Comparison of ENCODE assay signal across 19 cellular contexts in genomic region chr5:97553829-97554452, GRCh38.
A peak's percentile ranks its signal among the peaks of the same experiment; 100 is the strongest.
DNase-seq lines count a peak whose midpoint lies in the region; ATAC-seq, FAIRE-seq and TF ChIP-seq lines count a peak whose summit lies in the region.
"Had no signal": no experiment of that assay in that cellular context is flagged by ENCODE, and none has a peak within 500 bp of the region (broad histone marks: within the 10 kb centered on the region; RNA-seq: fewer than 3 reads in every experiment).

No MANE protein-coding gene starts in this region.

- H3K79me2 ChIP-seq in fibroblast of lung (ENCODE audit: control insufficient read depth, insufficient read depth, low read length) (no peaks in the 10 kb centered on the region), Karpas-422 (ENCODE audit: low read length) (no peaks in the 10 kb centered on the region)

- FAIRE-seq in H54 (lab: Jason Lieb, UNC): peak; percentile 83
- FAIRE-seq: A204.1 had no signal

- H3K4me2 ChIP-seq in fibroblast of lung (ENCODE audit: extremely low read depth, insufficient read depth, low read length) (no peak overlapping the region), Karpas-422 (ENCODE audit: low read depth, low read length, poor library complexity, severe bottlenecking) (no peak overlapping the region)
- H3K4me2 ChIP-seq: PC-9 had no signal

- H3K4me1 ChIP-seq in RWPE2 (ENCODE audit: insufficient read depth, poor library complexity, severe bottlenecking) (peaks cover 26% of the 10 kb centered on the region), fibroblast of lung (ENCODE audit: control insufficient read depth, extremely low read depth, insufficient read depth, low read length) (peaks cover 14% of the 10 kb centered on the region), thyroid gland (no peaks in the 10 kb centered on the region), Karpas-422 (ENCODE audit: low read length) (no peaks in the 10 kb centered on the region)
- H3K4me1 ChIP-seq in CD8-positive, alpha-beta memory T cell (ENCODE audit: insufficient read depth, low read length): peaks cover 4% of the 10 kb centered on the region
- H3K4me1 ChIP-seq: SJSA1 had no signal

- H3K27me3 ChIP-seq in RWPE2 (ENCODE audit: insufficient read depth, poor library complexity, severe bottlenecking) (no peaks in the 10 kb centered on the region), fibroblast of lung (ENCODE audit: control insufficient read depth, insufficient read depth, low read length) (no peaks in the 10 kb centered on the region), thyroid gland (no peaks in the 10 kb centered on the region), Karpas-422 (ENCODE audit: low read length) (no peaks in the 10 kb centered on the region)
- H3K27me3 ChIP-seq in CD8-positive, alpha-beta memory T cell (ENCODE audit: insufficient read depth, low read length, poor library complexity, severe bottlenecking): no peaks in the 10 kb centered on the region

- H3K27ac ChIP-seq in RWPE2 (ENCODE audit: poor library complexity, severe bottlenecking) (peak overlapping the region; percentile 48), fibroblast of lung (ENCODE audit: insufficient read depth, low read length) (no peak overlapping the region), thyroid gland (no peak overlapping the region), Karpas-422 (ENCODE audit: low read length) (no peak overlapping the region)
- no peak overlapping the region for H3K27ac ChIP-seq in CD8-positive, alpha-beta memory T cell (ENCODE audit: low read depth, low read length)
- H3K27ac ChIP-seq: C4-2B, PC-9, SJSA1 had no signal

- no peaks in the 10 kb centered on the region for H3K9me3 ChIP-seq in RWPE2 (ENCODE audit: severe bottlenecking)
- no peaks in the 10 kb centered on the region for H3K9me3 ChIP-seq in fibroblast of lung (ENCODE audit: control insufficient read depth, insufficient read depth, low read depth, low read length)
- no peaks in the 10 kb centered on the region for H3K9me3 ChIP-seq in thyroid gland
- no peaks in the 10 kb centered on the region for H3K9me3 ChIP-seq in Karpas-422 (ENCODE audit: low read length)
- H3K9me3 ChIP-seq in CD8-positive, alpha-beta memory T cell (ENCODE audit: low read length): no peaks in the 10 kb centered on the region
- H3K9me3 ChIP-seq: SJSA1 had no signal

- no peaks in the 10 kb centered on the region for H4K20me1 ChIP-seq in fibroblast of lung (ENCODE audit: control insufficient read depth, extremely low read depth, insufficient read depth, low read length)
- no peaks in the 10 kb centered on the region for H4K20me1 ChIP-seq in Karpas-422 (ENCODE audit: insufficient read depth, low read depth, low read length)

- peaks cover 0 to 1% of the 10 kb centered on the region in 2 donors for H3K27me3 Mint-ChIP-seq in CD8-positive, alpha-beta memory T cell

- POLR2A ChIA-PET in CD8-positive, alpha-beta memory T cell (lab: Charles Lee): no interaction called here

- H3K9ac ChIP-seq in fibroblast of lung (ENCODE audit: insufficient read depth, low read length) (no peak overlapping the region), Karpas-422 (ENCODE audit: low read length) (no peak overlapping the region)

- H3K9me3 Mint-ChIP-seq in CD8-positive, alpha-beta memory T cell: peaks cover 0 to 5% (median 0%) of the 10 kb centered on the region in 5 donors

- no peaks in the 10 kb centered on the region for H3K36me3 Mint-ChIP-seq in CD8-positive, alpha-beta memory T cell

- TF ChIP-seq POLR2A in H54 (IDR thresholded peaks at IDR 0.05; ENCODE audit: low read depth, low read length) (no peak), thyroid gland (IDR thresholded peaks at IDR 0.05) (no peak)

- H3K36me3 ChIP-seq in RWPE2 (ENCODE audit: low read depth): no peaks in the 10 kb centered on the region
- no peaks in the 10 kb centered on the region for H3K36me3 ChIP-seq in fibroblast of lung (ENCODE audit: control insufficient read depth, insufficient read depth, low read length)
- no peaks in the 10 kb centered on the region for H3K36me3 ChIP-seq in thyroid gland
- H3K36me3 ChIP-seq in Karpas-422 (ENCODE audit: insufficient read depth, low read length): no peaks in the 10 kb centered on the region
- no peaks in the 10 kb centered on the region for H3K36me3 ChIP-seq in CD8-positive, alpha-beta memory T cell (ENCODE audit: insufficient read depth, low read length)
- H3K36me3 ChIP-seq: SJSA1 had no signal

- peak; percentile 34 for ATAC-seq in RWPE2 (ENCODE audit: low read depth)

- H3K4me1 Mint-ChIP-seq in CD8-positive, alpha-beta memory T cell: no peaks in the 10 kb centered on the region

- H2AFZ ChIP-seq in fibroblast of lung (ENCODE audit: low read length) (no peak overlapping the region), Karpas-422 (ENCODE audit: low read length) (no peak overlapping the region)
- H2AFZ ChIP-seq: GM23248, PC-9 had no signal

- no peak overlapping the region for H3K4me3 ChIP-seq in RWPE2 (ENCODE audit: severe bottlenecking)
- H3K4me3 ChIP-seq in fibroblast of lung (replicated peaks in 1 of 4; ENCODE audit: control extremely low read depth in 1 of 4, insufficient read depth in 1 of 4, low read depth in 3 of 4, low read length in 4 of 4): no peak overlapping the region
- no peak overlapping the region for H3K4me3 ChIP-seq in thyroid gland (replicated peaks in 1 of 3)
- H3K4me3 ChIP-seq in Karpas-422 (ENCODE audit: low read length): no peak overlapping the region
- no peak overlapping the region for H3K4me3 ChIP-seq in CD8-positive, alpha-beta memory T cell (ENCODE audit: low read length)
- H3K4me3 ChIP-seq: GM23248, PC-9, SJSA1 had no signal

- no peak for TF ChIP-seq CTCF in RWPE2 (IDR thresholded peaks at IDR 0.05; ENCODE audit: poor library complexity, severe bottlenecking)
- TF ChIP-seq CTCF in fibroblast of lung (conservative IDR thresholded peaks at IDR 0.05 in 1 of 2, IDR thresholded peaks at IDR 0.05 in 1 of 2; ENCODE audit: low read depth in 1 of 2, low read length in 2 of 2): no peak
- no peak for TF ChIP-seq CTCF in thyroid gland (IDR thresholded peaks at IDR 0.05)

- H3K4me3 Mint-ChIP-seq in CD8-positive, alpha-beta memory T cell: no peak overlapping the region

- intact Hi-C loops in thyroid gland (cut with DNase I): no loop called here

- no peaks in the 10 kb centered on the region for H3K9me2 ChIP-seq in Karpas-422 (replicated peaks; ENCODE audit: insufficient read depth, low read length)

- H3K27ac Mint-ChIP-seq in CD8-positive, alpha-beta memory T cell: no peak overlapping the region

- DNase-seq in A172 (ENCODE audit: low spot score) (peak; percentile 59), H54 (ENCODE audit: insufficient read length, low spot score) (no peak), RWPE2 (ENCODE audit: low spot score) (no peak), fibroblast of lung (ENCODE audit: low read depth in 2 of 2) (peak; percentile 13 to 22), thyroid gland (no peak), Karpas-422 (no peak), NCI-H146 (lab: John Stamatoyannopoulos, UW) (no peak)
- no peak for DNase-seq in CD8-positive, alpha-beta memory T cell
- DNase-seq: DMS 273 treated with DMSO at 0.1 percent for 48 hours, NCI-H1417 treated with DMSO at 0.1 percent for 48 hours, NCI-H2029 treated with DMSO at 0.1 percent for 48 hours, NCI-H2171 treated with DMSO at 0.1 percent for 48 hours, NCI-H510A, NCI-H82, PC-9 had no signal

- CTCF ChIA-PET in CD8-positive, alpha-beta memory T cell (lab: Charles Lee): no interaction called here

- WGBS in thyroid gland, 2 donors: 81 to 89% methylated on average over 2 of the region's 2 CpGs

Comparison
In these comparisons a context has a peak if more than half of its experiments do, and no peak if none do; other contexts are left out.
1. DNase-seq: peak in A172 (single experiment) and fibroblast of lung (2 of 2); none in H54 (single experiment), RWPE2 (single experiment), thyroid gland (0 of 2), Karpas-422 (single experiment), CD8-positive, alpha-beta memory T cell (0 of 5) and NCI-H146 (single experiment).